Comparison of ENCODE assay signal across 23 cellular contexts in genomic region chr1:3831689-3832088, GRCh38.
"Had no signal": no experiment of that assay in that cellular context is flagged by ENCODE, and none has a peak within 500 bp of the region (broad histone marks: within the 10 kb centered on the region; RNA-seq: fewer than 3 reads in every experiment).

No MANE protein-coding gene starts in this region.

- H3K4me3 Mint-ChIP-seq: activated CD8-positive, alpha-beta T cell treated with anti-CD3 and anti-CD28 coated beads for 36 hours; activated naive CD8-positive, alpha-beta T cell treated with anti-CD3 and anti-CD28 coated beads, Interleukin-2, amount 10 ng/mL, durations not matched to agents 7 days and 5 days; natural killer cell; WTC11 had no signal

- H3K27me3 ChIP-seq: esophagus squamous epithelium, left lung, neutrophil, tibial nerve, uterus had no signal

- DNase-seq: activated CD4-positive, alpha-beta T cell treated with anti-CD3 and anti-CD28 coated beads for 4 hours; activated CD8-positive, alpha-beta memory T cell treated with anti-CD3 and anti-CD28 coated beads, Interleukin-2, amount 50 U/mL, for 4 hours; activated CD8-positive, alpha-beta T cell treated with anti-CD3 and anti-CD28 coated beads for 36 hours; activated naive CD8-positive, alpha-beta T cell treated with anti-CD3 and anti-CD28 coated beads, Interleukin-2, amount 10 ng/mL, durations not matched to agents 7 days and 5 days; activated T-cell treated with anti-CD3 and anti-CD28 coated beads, Interleukin-2, amount 50 U/mL, for 48 hours; aorta; cortex of kidney; effector CD4-positive, alpha-beta T cell; esophagus squamous epithelium; kidney; left lung; mucosa of descending colon; natural killer cell; stimulated activated CD4-positive, alpha-beta T cell treated with anti-CD3 and anti-CD28 coated beads, Interleukin-15, amount 100 ng/mL, for 24 hours; stimulated activated CD4-positive, alpha-beta T cell treated with anti-CD3 and anti-CD28 coated beads, Interleukin-4, amount 100 ng/mL, for 1 hour; stimulated activated naive CD4-positive, alpha-beta T cell treated with Interleukin-2 at 50 U/mL for 16 hours; substantia nigra; T-helper 2 cell; uterus had no signal

- H3K27ac Mint-ChIP-seq: activated CD8-positive, alpha-beta T cell treated with anti-CD3 and anti-CD28 coated beads for 36 hours; activated naive CD8-positive, alpha-beta T cell treated with anti-CD3 and anti-CD28 coated beads, Interleukin-2, amount 10 ng/mL, durations not matched to agents 7 days and 5 days; natural killer cell; WTC11 had no signal

- H3K4me1 Mint-ChIP-seq: activated naive CD8-positive, alpha-beta T cell treated with anti-CD3 and anti-CD28 coated beads, Interleukin-2, amount 10 ng/mL, durations not matched to agents 7 days and 5 days; natural killer cell; WTC11 had no signal

- H3K27me3 Mint-ChIP-seq: activated CD8-positive, alpha-beta T cell treated with anti-CD3 and anti-CD28 coated beads for 36 hours; activated naive CD8-positive, alpha-beta T cell treated with anti-CD3 and anti-CD28 coated beads, Interleukin-2, amount 10 ng/mL, durations not matched to agents 7 days and 5 days had no signal

- H3K4me1 ChIP-seq: esophagus squamous epithelium, left lung, tibial nerve, uterus had no signal

- H3K9me3 Mint-ChIP-seq: activated CD8-positive, alpha-beta T cell treated with anti-CD3 and anti-CD28 coated beads for 36 hours; activated naive CD8-positive, alpha-beta T cell treated with anti-CD3 and anti-CD28 coated beads, Interleukin-2, amount 10 ng/mL, durations not matched to agents 7 days and 5 days; natural killer cell had no signal

- H3K36me3 ChIP-seq: uterus had no signal

- H3K4me3 ChIP-seq: esophagus squamous epithelium, left lung, mucosa of descending colon, skin epidermis, tibial nerve, uterus had no signal

- H3K9me3 ChIP-seq: esophagus squamous epithelium, mucosa of descending colon, neutrophil, uterus had no signal

- ATAC-seq: activated CD8-positive, alpha-beta T cell treated with anti-CD3 and anti-CD28 coated beads for 36 hours; left lung; mucosa of descending colon; natural killer cell; WTC11 had no signal

- H3K27ac ChIP-seq: esophagus squamous epithelium, left lung, neutrophil, skin epidermis, tibial nerve, uterus had no signal
